Comparison of ENCODE assay signal across 9 cellular contexts in the genomic region with DNA sequence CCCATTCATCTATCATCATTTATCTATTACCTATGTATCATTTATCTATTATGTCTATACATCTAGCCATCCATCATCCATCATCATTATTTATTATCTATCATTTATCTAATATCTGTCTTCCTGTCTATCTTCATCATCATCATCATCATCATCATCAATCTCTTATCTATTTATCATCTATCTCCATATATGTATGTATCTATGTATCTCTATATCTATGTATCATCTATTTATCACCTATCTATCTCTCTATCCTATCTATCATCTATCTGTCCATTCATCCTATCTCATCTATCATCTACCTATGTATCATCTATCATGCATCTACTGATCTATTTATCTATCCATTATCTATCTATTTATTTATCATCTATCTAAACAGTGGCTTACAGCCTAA. TPM values are rescaled to one million over a fixed set of nuclear protein-coding genes. Genes with fewer than 3 reads are reported as not detected.
"Had no signal": no experiment of that assay in that cellular context is flagged by ENCODE, and none has a peak within 500 bp of the region (broad histone marks: within the 10 kb centered on the region; RNA-seq: fewer than 3 reads in every experiment).

No MANE protein-coding gene starts in this region.

- DNase-seq: GM23248, GOT3, H7, HFFc6, KG1 had no signal

- H3K9me3 ChIP-seq: HAP-1 had no signal

- H2AFZ ChIP-seq: GM23248 had no signal

- H3K9ac ChIP-seq: GM23248 had no signal

- H3K4me3 ChIP-seq: GM23248, HAP-1 had no signal

- H3K27ac ChIP-seq: GM23248 had no signal

- ATAC-seq: HCT116 had no signal

- H3K36me3 ChIP-seq: HAP-1 had no signal

- H3K4me1 ChIP-seq: HAP-1 had no signal

RNA-seq across cellular contexts. Expression of a gene that starts 3.8 kb away (rescaled TPM):
- total RNA-seq: HT-29 had no signal
- polyA plus RNA-seq: IgD-negative memory B cell had no signal
